Comparison of ENCODE assay signal across 8 cellular contexts in genomic region chr15:49620658-49621326, GRCh38. TPM values are rescaled to one million over a fixed set of nuclear protein-coding genes. Genes with fewer than 3 reads are reported as not detected.
DNase-seq lines count a peak whose midpoint lies in the region; ATAC-seq and TF ChIP-seq lines count a peak whose summit lies in the region.

TSS of gene DTWD1 (plus strand) at chr15:49621048. CDS start at chr15:49625168, 4,120 bp downstream.
TSS of gene FAM227B (minus strand) at chr15:49620818. CDS start at chr15:49615171, 5,647 bp downstream.

- peaks cover 14% of the 10 kb centered on the region for H3K9me3 Mint-ChIP-seq in chondrocyte (ENCODE audit: low read depth)

- TF ChIP-seq CTCF in chondrocyte (IDR thresholded peaks at IDR 0.05) (peak; percentile 37), kidney epithelial cell (IDR thresholded peaks at IDR 0.05; ENCODE audit: insufficient read depth, low read length, poor library complexity, severe bottlenecking) (no peak)

- peaks cover 1% of the 10 kb centered on the region for H3K36me3 ChIP-seq in kidney epithelial cell (ENCODE audit: control insufficient read depth, insufficient read depth, low read length)

- peak within 1 kb of the TSS; percentile 99 for H3K27ac Mint-ChIP-seq in chondrocyte (ENCODE audit: unreplicated experiment)

- H3K4me3 Mint-ChIP-seq in chondrocyte (ENCODE audit: unreplicated experiment), result peak within 1 kb of the TSS; percentile 94

- no peaks in the 10 kb centered on the region for H3K27me3 ChIP-seq in kidney epithelial cell (ENCODE audit: control insufficient read depth, insufficient read depth, low read length)

- no peaks in the 10 kb centered on the region for H3K27me3 Mint-ChIP-seq in chondrocyte (ENCODE audit: low read depth)

- H3K36me3 Mint-ChIP-seq in chondrocyte (ENCODE audit: low read depth), result peaks cover 10% of the 10 kb centered on the region

- peak within 1 kb of the TSS; percentile 86 for H3K4me3 ChIP-seq in kidney epithelial cell (ENCODE audit: low read depth, low read length)

- DNase-seq in AML-193 (lab: John Stamatoyannopoulos, UW), result peak; percentile 93 to 94
- peak; percentile 92 for DNase-seq in NCI-H446 treated with DMSO at 0.1 percent for 48 hours (lab: John Stamatoyannopoulos, UW)
- DNase-seq in activated CD4-positive, CD25-positive, alpha-beta regulatory T cell treated with anti-CD3 and anti-CD28 coated beads, Interleukin-2, amount 50 U/mL, for 72 hours, result peak; percentile 87
- DNase-seq in chondrocyte (ENCODE audit: low spot score), result peak; percentile 97
- DNase-seq in kidney epithelial cell (ENCODE audit: low read depth), result peak; percentile 77
- peak; percentile 94 for DNase-seq in stimulated activated CD4-positive, alpha-beta T cell treated with anti-CD3 and anti-CD28 coated beads, Interleukin-15, amount 100 ng/mL, for 24 hours

- peaks cover 48% of the 10 kb centered on the region for H3K4me1 Mint-ChIP-seq in chondrocyte (ENCODE audit: low read depth)

- TF ChIP-seq POLR2A in GM19099 (IDR thresholded peaks at IDR 0.05; ENCODE audit: extremely low read depth, insufficient read length, low read depth), result peak; percentile 96

- ATAC-seq in HG03378 (IDR thresholded peaks at IDR 0.05; ENCODE audit: unreplicated experiment), result peak; percentile 98

RNA-seq across cellular contexts. Expression of gene DTWD1, which starts in this region (rescaled TPM):
- 16.3 to 23.2 TPM (median 18.0 TPM) in 3 replicates for total RNA-seq in chondrocyte
- 14.0 and 14.7 TPM in 2 replicates for total RNA-seq in kidney epithelial cell

RNA-seq across cellular contexts. Expression of gene FAM227B, which starts in this region (rescaled TPM):
- 1.00 to 2.2 TPM (median 1.9 TPM) in 3 replicates for total RNA-seq in chondrocyte
- 5.3 and 5.8 TPM in 2 replicates for total RNA-seq in kidney epithelial cell

Comparison
In these comparisons a context has a peak if more than half of its experiments do, and no peak if none do; other contexts are left out.
1. Peak in every context shown above with its lines: DNase-seq, ATAC-seq and H3K4me3 ChIP-seq.